In the genomic region with DNA sequence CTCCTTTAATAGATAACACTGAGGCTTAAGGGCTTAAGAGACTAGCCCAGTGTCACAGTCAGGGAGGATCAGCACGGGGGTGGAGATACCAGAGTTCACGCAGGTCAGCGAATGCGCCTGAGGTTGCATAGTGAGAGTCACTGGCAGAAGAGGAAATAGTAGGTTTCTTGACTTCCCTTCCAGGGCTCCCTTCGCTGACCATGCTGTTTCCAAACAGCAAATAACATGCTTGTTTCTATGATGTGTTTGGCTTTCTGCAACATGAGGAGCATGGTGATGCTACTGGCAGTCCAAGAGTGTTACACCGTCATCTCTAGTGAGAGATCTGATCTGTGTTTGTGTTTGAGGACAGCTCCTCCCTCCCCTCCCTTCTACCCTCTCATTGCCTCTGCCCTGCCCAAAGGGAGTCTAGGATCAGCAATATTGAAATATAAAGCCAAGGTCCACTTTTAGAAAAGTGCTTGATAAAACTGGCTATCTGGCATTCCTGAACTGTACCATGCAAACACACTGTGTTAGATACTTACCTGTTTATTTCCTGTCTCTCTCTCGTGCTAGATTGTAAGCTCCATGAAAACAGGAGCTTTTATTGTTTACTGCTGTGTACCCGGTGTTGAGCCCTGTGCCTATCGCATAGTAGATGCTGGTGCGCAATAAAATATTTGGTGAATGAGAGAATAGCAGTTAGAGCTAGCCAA, we compare ENCODE assay signal across 9 cellular contexts. TPM values are rescaled to one million over a fixed set of nuclear protein-coding genes. Genes with fewer than 3 reads are reported as not detected.
DNase-seq lines count a peak whose midpoint lies in the region; ATAC-seq and TF ChIP-seq lines count a peak whose summit lies in the region.
"Had no signal": no experiment of that assay in that cellular context is flagged by ENCODE, and none has a peak within 500 bp of the region (broad histone marks: within the 10 kb centered on the region; RNA-seq: fewer than 3 reads in every experiment).

No MANE protein-coding gene starts in this region.

- intact Hi-C loops in PC-9 (cut with micrococcal nuclease; ENCODE audit: unreplicated experiment): no loop called here

- H3K36me3 ChIP-seq in PC-9 (ENCODE audit: low read depth): no peaks in the 10 kb centered on the region

- no peaks in the 10 kb centered on the region for H3K9me2 ChIP-seq in PC-9 (ENCODE audit: insufficient read depth)

- H3K4me1 Mint-ChIP-seq in mesothelial cell of epicardium: peaks cover 46% of the 10 kb centered on the region

- TF ChIP-seq CTCF in mesothelial cell of epicardium (IDR thresholded peaks at IDR 0.05; ENCODE audit: unreplicated experiment): no peak
- TF ChIP-seq CTCF in PC-9 (conservative IDR thresholded peaks at IDR 0.05): no peak

- H3K4me1 ChIP-seq in PC-9 (replicated peaks; ENCODE audit: insufficient read depth): no peaks in the 10 kb centered on the region

- CTCF ChIA-PET in PC-9 (lab: Charles Lee): no interaction called here

- DNase-seq in AML-193 (lab: John Stamatoyannopoulos, UW) (peak; percentile 93 to 96), OCI-M1 (lab: John Stamatoyannopoulos, UW) (peak; percentile 93), fibroblast of gingiva (ENCODE audit: low read depth) (peak; percentile 8), superior temporal gyrus (ENCODE audit: extremely low spot score) (no peak), mesothelial cell of epicardium (ENCODE audit: low spot score in 2 of 2, unreplicated experiment in 2 of 2) (no peak), PC-9 (no peak)
- DNase-seq in stimulated activated CD8-positive, alpha-beta memory T cell treated with anti-CD3 and anti-CD28 coated beads, Interleukin-4, amount 100 ng/mL, for 48 hours: peak; percentile 62

- no peaks in the 10 kb centered on the region for H3K79me2 ChIP-seq in PC-9 (ENCODE audit: low read depth)

- H3K4me2 ChIP-seq in PC-9: no peak overlapping the region

- no peak overlapping the region for H3K4me3 Mint-ChIP-seq in mesothelial cell of epicardium

- POLR2A ChIA-PET in PC-9 (lab: Charles Lee; ENCODE audit: unreplicated experiment): interaction anchor here (0.7 kb wide), 1 partner anchor 1191 kb away, joined by 3 read pairs; no protein-coding TSS in a partner anchor

- H3K27ac ChIP-seq in PC-9: no peak overlapping the region
- H3K27ac ChIP-seq: C4-2B had no signal

- H3K27ac Mint-ChIP-seq in mesothelial cell of epicardium: no peak overlapping the region

- H3K27me3 ChIP-seq in PC-9 (ENCODE audit: insufficient read depth, low read depth): peaks cover 12% of the 10 kb centered on the region

- no TSS peak for BruUV-seq in PC-9 (replicated peaks; lab: Mats Ljungman, UMichigan)

- H3K9me3 Mint-ChIP-seq in mesothelial cell of epicardium: no peaks in the 10 kb centered on the region

- ATAC-seq in GM21825 (IDR thresholded peaks at IDR 0.05; ENCODE audit: unreplicated experiment): peak; percentile 63

- no peak overlapping the region for H3K4me3 ChIP-seq in PC-9

- H4K20me1 ChIP-seq in PC-9 (ENCODE audit: insufficient read depth): no peaks in the 10 kb centered on the region

- H3K27me3 Mint-ChIP-seq in mesothelial cell of epicardium (ENCODE audit: low read depth): no peaks in the 10 kb centered on the region

- H3K36me3 Mint-ChIP-seq in mesothelial cell of epicardium: peaks cover 8% of the 10 kb centered on the region

- no peaks in the 10 kb centered on the region for H3F3A ChIP-seq in PC-9 (ENCODE audit: insufficient read depth, low read depth)

- H2AFZ ChIP-seq in PC-9: no peak overlapping the region

- H3K9me3 ChIP-seq in PC-9 (ENCODE audit: insufficient read depth, low read depth): no peaks in the 10 kb centered on the region

RNA-seq across cellular contexts. Expression of a gene that starts 12.3 kb away (rescaled TPM):
- total RNA-seq in mesothelial cell of epicardium (55.8 to 63.6 TPM (median 56.6 TPM) in 3 replicates), PC-9 (2021) (not detected in 2 replicates)

Comparison
In these comparisons a context has a peak if more than half of its experiments do, and no peak if none do; other contexts are left out.
1. DNase-seq: peak in AML-193 (2 of 2), OCI-M1 (single experiment), fibroblast of gingiva (single experiment) and stimulated activated CD8-positive, alpha-beta memory T cell treated with anti-CD3 and anti-CD28 coated beads, Interleukin-4, amount 100 ng/mL, for 48 hours (single experiment); none in superior temporal gyrus (single experiment), mesothelial cell of epicardium (0 of 2) and PC-9 (0 of 2).
2. RNA of a gene that starts 12.3 kb away (total RNA-seq): 55.8 to 63.6 TPM in mesothelial cell of epicardium; not detected in PC-9; every median in the first group is over 10 times any median in the second.